In the genomic region with DNA sequence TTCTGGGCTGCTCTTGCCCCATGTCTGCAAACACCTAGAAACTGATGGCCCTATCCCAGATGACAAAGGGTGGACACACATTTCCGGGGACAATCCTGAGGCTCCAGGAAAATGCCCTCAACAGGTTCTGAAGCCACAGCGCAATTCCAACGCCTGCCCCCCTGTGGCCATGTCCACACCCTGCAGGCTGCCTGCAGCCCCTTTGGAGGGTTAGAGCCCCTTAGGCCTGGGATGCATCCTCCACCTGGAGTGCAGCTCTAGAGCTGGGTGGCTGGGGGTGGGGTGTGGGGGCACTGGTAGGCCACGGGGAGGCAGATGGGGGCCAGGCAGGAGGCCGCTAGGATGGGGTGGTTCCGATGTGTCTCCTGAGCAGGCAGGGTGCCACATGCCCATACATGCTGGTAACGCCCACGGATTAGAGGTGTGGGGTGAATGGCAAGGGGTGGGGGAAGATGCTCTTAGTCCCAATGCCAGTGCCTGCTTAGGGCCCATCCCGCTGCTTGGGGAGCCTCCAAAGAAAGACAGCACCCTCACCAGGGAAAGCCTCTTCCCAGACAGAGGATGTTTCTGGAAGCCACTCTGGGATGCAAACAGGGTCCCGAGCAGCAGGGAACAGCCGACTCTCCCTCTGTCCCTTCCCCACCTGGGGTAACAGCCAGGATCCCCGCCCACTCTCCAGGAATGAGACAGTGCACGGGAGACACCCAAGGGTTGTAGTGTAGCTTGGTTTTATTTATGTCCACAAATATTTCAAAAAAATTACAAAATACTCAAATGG, we compare ENCODE assay signal across 8 cellular contexts. TPM values are rescaled to one million over a fixed set of nuclear protein-coding genes. Genes with fewer than 3 reads are reported as not detected.
A peak's percentile ranks its signal among the peaks of the same experiment; 100 is the strongest.
DNase-seq lines count a peak whose midpoint lies in the region; ATAC-seq and TF ChIP-seq lines count a peak whose summit lies in the region.

No MANE protein-coding gene starts in this region.

- no peak overlapping the region for H3K4me2 ChIP-seq in hepatocyte

- no peak for TF ChIP-seq EP300 in tibial nerve (IDR thresholded peaks at IDR 0.05)

- no peaks in the 10 kb centered on the region for H3K27me3 ChIP-seq in WERI-Rb-1 (ENCODE audit: insufficient read depth, low read depth, severe bottlenecking)
- no peaks in the 10 kb centered on the region for H3K27me3 ChIP-seq in hepatocyte
- H3K27me3 ChIP-seq in tibial nerve, result no peaks in the 10 kb centered on the region

- TF ChIP-seq POLR2A in tibial nerve (IDR thresholded peaks at IDR 0.05), result no peak

- DNase-seq in stimulated activated CD4-positive, alpha-beta T cell treated with anti-CD3 and anti-CD28 coated beads, Interleukin-2, amount 100 ng/mL, for 24 hours, result peak; percentile 36 to 40
- DNase-seq in stimulated activated CD4-positive, alpha-beta T cell treated with anti-CD3 and anti-CD28 coated beads, Interleukin-4, amount 100 ng/mL, for 4 hours, result no peak
- DNase-seq in WERI-Rb-1, result peak; percentile 68
- DNase-seq in hepatocyte (ENCODE audit: low spot score), result peak; percentile 56
- DNase-seq in tibial nerve (ENCODE audit: low spot score in 2 of 2), result no peak
- DNase-seq in ureter (ENCODE audit: low spot score), result no peak
- DNase-seq in effector CD4-positive, alpha-beta T cell, result no peak

- TF ChIP-seq CTCF in WERI-Rb-1 (IDR thresholded peaks at IDR 0.05; ENCODE audit: low read depth, low read length) (peak; percentile 86), hepatocyte (IDR thresholded peaks at IDR 0.05; ENCODE audit: poor library complexity) (peak; percentile 64), tibial nerve (IDR thresholded peaks at IDR 0.05) (peak; percentile 52 to 64 (median 58))

- no peak overlapping the region for H3K4me3 ChIP-seq in WERI-Rb-1 (ENCODE audit: low read depth, low read length)
- H3K4me3 ChIP-seq in hepatocyte, result no peak overlapping the region
- no peak overlapping the region for H3K4me3 ChIP-seq in tibial nerve

- H3K9me2 ChIP-seq in hepatocyte (replicated peaks; ENCODE audit: insufficient read depth), result no peaks in the 10 kb centered on the region

- H3K9me3 ChIP-seq in WERI-Rb-1 (ENCODE audit: severe bottlenecking) (no peaks in the 10 kb centered on the region), hepatocyte (ENCODE audit: low read depth) (no peaks in the 10 kb centered on the region), tibial nerve (no peaks in the 10 kb centered on the region)

- no peaks in the 10 kb centered on the region for H3K4me1 ChIP-seq in hepatocyte (ENCODE audit: insufficient read depth)
- peaks cover 0 to 51% (median 26%) of the 10 kb centered on the region in 4 donors for H3K4me1 ChIP-seq in tibial nerve

- peaks cover 4% of the 10 kb centered on the region for H4K20me1 ChIP-seq in hepatocyte (ENCODE audit: insufficient read depth, poor library complexity, severe bottlenecking)

- 76% methylated on average over 12 of the region's 13 CpGs for WGBS in hepatocyte (ENCODE audit: low lambda C conversion rate, missing lambda C conversion rate)
- 75 to 76% methylated on average over 13 of the region's 13 CpGs for WGBS in tibial nerve, 2 donors

- no peak for ATAC-seq in GM21576 (IDR thresholded peaks at IDR 0.05; ENCODE audit: unreplicated experiment)

- H3K36me3 ChIP-seq in WERI-Rb-1, result peaks cover 56% of the 10 kb centered on the region
- no peaks in the 10 kb centered on the region for H3K36me3 ChIP-seq in hepatocyte (replicated peaks; ENCODE audit: insufficient read depth, low read depth)
- peaks cover 0 to 39% (median 14%) of the 10 kb centered on the region in 3 donors for H3K36me3 ChIP-seq in tibial nerve

- peak overlapping the region; percentile 24 for H3K27ac ChIP-seq in WERI-Rb-1
- H3K27ac ChIP-seq in hepatocyte, result no peak overlapping the region
- H3K27ac ChIP-seq in tibial nerve, result peak overlapping the region; percentile 41 to 85 (median 68)

- H3K79me2 ChIP-seq in hepatocyte, result no peaks in the 10 kb centered on the region

- no peak overlapping the region for H2AFZ ChIP-seq in hepatocyte

RNA-seq across cellular contexts. Expression of gene SLC45A1, which starts 34.0 kb away (rescaled TPM):
- 0.24 and 0.27 TPM in 2 replicates for total RNA-seq in hepatocyte
- polyA plus RNA-seq in hepatocyte, result 1.0 and 1.6 TPM in 2 replicates
- total RNA-seq in tibial nerve, result 10 to 100 TPM in 1 of 4 donors, 1 to 10 TPM in 3; 5.4 to 15.1 (median 7.6) TPM
- 3.3 TPM for total RNA-seq in ureter

Comparison
In these comparisons a context has a peak if more than half of its experiments do, and no peak if none do; other contexts are left out.
1. DNase-seq: peak in stimulated activated CD4-positive, alpha-beta T cell treated with anti-CD3 and anti-CD28 coated beads, Interleukin-2, amount 100 ng/mL, for 24 hours (2 of 2), WERI-Rb-1 (single experiment) and hepatocyte (single experiment); none in stimulated activated CD4-positive, alpha-beta T cell treated with anti-CD3 and anti-CD28 coated beads, Interleukin-4, amount 100 ng/mL, for 4 hours (0 of 2), tibial nerve (0 of 2), ureter (single experiment) and effector CD4-positive, alpha-beta T cell (single experiment).
2. Peak in every context shown above with its lines, with median percentiles within 50 percentile points of each other: CTCF ChIP-seq.